In the genomic region with DNA sequence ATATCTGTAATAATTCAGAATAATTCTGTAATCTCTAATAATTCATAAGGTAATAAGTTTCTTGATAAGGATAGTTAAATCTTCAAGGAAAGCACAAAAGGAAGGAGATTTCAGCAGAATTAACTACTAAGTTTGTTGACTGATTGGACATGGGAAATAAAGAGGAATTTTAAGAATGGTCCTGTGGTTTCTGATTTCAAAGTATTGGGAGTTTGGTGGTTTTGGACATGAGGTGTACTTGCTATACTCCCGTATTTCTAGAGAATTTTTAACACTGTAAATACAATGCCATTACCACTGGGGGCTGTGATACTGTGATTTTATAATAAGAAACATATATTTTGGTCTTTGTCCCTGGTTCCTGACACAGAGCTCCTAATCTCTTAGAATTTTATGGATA, we compare ENCODE assay signal across 22 cellular contexts.
A peak's percentile ranks its signal among the peaks of the same experiment; 100 is the strongest.
DNase-seq lines count a peak whose midpoint lies in the region; TF ChIP-seq lines count a peak whose summit lies in the region.
"Had no signal": no experiment of that assay in that cellular context is flagged by ENCODE, and none has a peak within 500 bp of the region (broad histone marks: within the 10 kb centered on the region; RNA-seq: fewer than 3 reads in every experiment).

No MANE protein-coding gene starts in this region.

- DNase-seq in AG20443 (ENCODE audit: low spot score) = peak; percentile 16
- DNase-seq in RPMI7951 (ENCODE audit: low read depth) = peak; percentile 14
- peak; percentile 11 for DNase-seq in fibroblast of mammary gland (ENCODE audit: low read depth)
- DNase-seq in NCI-H524 treated with DMSO at 0.1 percent for 48 hours (lab: John Stamatoyannopoulos, UW) = no peak
- no peak for DNase-seq in NCI-H2196 (lab: John Stamatoyannopoulos, UW; ENCODE audit: unreplicated experiment)
- DNase-seq in NCI-H510A treated with DMSO at 0.1 percent for 48 hours (lab: John Stamatoyannopoulos, UW) = no peak
- DNase-seq in COR-L47 (lab: John Stamatoyannopoulos, UW) = no peak
- DNase-seq: AML-193; C1 segment of cervical spinal cord; Calu3; CD8-positive, alpha-beta T cell; DMS153; GF-D8; Kasumi-1; NCI-H1092; NCI-H1436; NCI-H187 treated with DMSO at 0.1 percent for 48 hours; NCI-H2107; NCI-H2227 treated with DMSO at 0.1 percent for 48 hours; NCI-H510A; NCI-H774; NK-92 treated with Interleukin-12 subunit alpha and Interleukin-12 subunit beta, amount 100 ng/mL, for 24 hours had no signal

- H3K4me3 ChIP-seq in fibroblast of mammary gland (ENCODE audit: control insufficient read depth, low read depth, low read length) = no peak overlapping the region

- no peak for TF ChIP-seq CTCF in fibroblast of mammary gland (conservative IDR thresholded peaks at IDR 0.05; ENCODE audit: control insufficient read depth, insufficient read depth, low read depth, low read length)

Comparison
In these comparisons a context has a peak if more than half of its experiments do, and no peak if none do; other contexts are left out.
1. DNase-seq: peak in AG20443 (single experiment), RPMI7951 (single experiment) and fibroblast of mammary gland (single experiment); none in NCI-H524 treated with DMSO at 0.1 percent for 48 hours (single experiment), NCI-H2196 (single experiment), NCI-H510A treated with DMSO at 0.1 percent for 48 hours (single experiment) and COR-L47 (single experiment).